Comparison of ENCODE assay signal across 11 cellular contexts in the genomic region with DNA sequence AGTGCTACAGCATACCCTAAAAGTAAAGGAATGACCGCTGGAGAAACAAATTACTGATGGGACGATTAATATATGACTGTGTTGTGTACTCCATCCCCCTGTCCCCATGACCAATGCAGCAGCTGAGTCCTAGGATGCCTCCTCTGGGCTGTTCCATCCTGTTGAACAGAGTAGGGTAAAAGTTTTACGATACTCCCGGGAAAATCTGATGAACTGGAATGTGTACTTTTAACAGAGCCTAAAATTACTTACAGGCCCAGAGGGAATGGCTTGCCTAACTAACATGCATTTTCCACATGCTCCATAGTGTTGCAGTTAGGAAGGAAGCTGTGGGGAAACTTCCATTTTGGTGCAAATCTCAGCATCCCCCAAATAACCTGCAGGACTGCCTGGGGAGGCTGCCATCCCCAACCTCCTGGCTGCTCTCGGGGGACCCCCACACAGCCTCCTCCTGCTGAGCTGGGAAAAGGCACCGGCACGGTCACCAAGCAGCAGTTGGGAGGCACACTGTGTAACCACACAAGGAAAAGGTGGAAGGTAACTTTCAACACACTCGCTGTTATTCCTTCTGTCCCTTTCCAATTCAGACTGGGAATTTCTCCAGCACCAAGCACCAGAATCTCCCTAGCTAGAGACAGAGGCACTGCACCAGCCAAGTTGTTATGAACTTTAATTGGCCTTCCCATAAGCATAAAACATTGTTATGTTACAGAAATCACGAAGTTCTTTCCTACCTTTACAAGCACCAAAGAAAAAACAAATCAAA.
DNase-seq lines count a peak whose midpoint lies in the region; ATAC-seq and TF ChIP-seq lines count a peak whose summit lies in the region.
"Had no signal": no experiment of that assay in that cellular context is flagged by ENCODE, and none has a peak within 500 bp of the region (broad histone marks: within the 10 kb centered on the region; RNA-seq: fewer than 3 reads in every experiment).

No MANE protein-coding gene starts in this region.

- DNase-seq in DMS 273 (lab: John Stamatoyannopoulos, UW; ENCODE audit: unreplicated experiment) (peak; percentile 33), DMS 273 treated with DMSO at 0.1 percent for 48 hours (lab: John Stamatoyannopoulos, UW) (no peak), heart left ventricle (peak in 1 of 5 donors; percentile 39), ovary (peak in 1 of 5 donors; percentile 9), vagina (ENCODE audit: extremely low spot score in 2 of 2) (no peak), NCI-H146 (lab: John Stamatoyannopoulos, UW) (no peak), NCI-H748 (lab: John Stamatoyannopoulos, UW; ENCODE audit: unreplicated experiment) (no peak)
- DNase-seq in activated effector memory CD4-positive, alpha-beta T cell treated with Interleukin-2 at 50 U/mL for 16 hours = no peak
- DNase-seq: NCI-H1694 treated with DMSO at 0.1 percent for 48 hours; RPMI8226; stimulated activated naive CD8-positive, alpha-beta T cell treated with anti-CD3 and anti-CD28 coated beads, Interleukin-15, amount 100 ng/mL, for 72 hours had no signal

- TF ChIP-seq POLR2A in heart left ventricle (IDR thresholded peaks at IDR 0.05) (no peak), ovary (IDR thresholded peaks at IDR 0.05) (no peak), vagina (IDR thresholded peaks at IDR 0.05) (no peak)

- peaks cover 0 to 83% (median 52%) of the 10 kb centered on the region in 9 donors for H3K36me3 ChIP-seq in heart left ventricle
- H3K36me3 ChIP-seq in ovary = no peaks in the 10 kb centered on the region
- peaks cover 0 to 25% of the 10 kb centered on the region in 2 donors for H3K36me3 ChIP-seq in vagina

- 45 to 50% (median 45%) methylated on average over 9 of the region's 9 CpGs for WGBS in heart left ventricle, 4 donors
- 54 to 57% (median 57%) methylated on average over 9 of the region's 9 CpGs for WGBS in ovary, 3 donors

- ATAC-seq in heart left ventricle = peak; percentile 43 to 74 (median 68)
- ATAC-seq: stimulated activated naive CD8-positive, alpha-beta T cell treated with anti-CD3 and anti-CD28 coated beads, Interleukin-15, amount 100 ng/mL, for 72 hours had no signal

- TF ChIP-seq EP300 in ovary (IDR thresholded peaks at IDR 0.05) = no peak

- H3K4me3 ChIP-seq in heart left ventricle (peak overlapping the region in 5 of 12 donors; percentile 1 to 35 (median 20)), ovary (peak overlapping the region; percentile 6), vagina (peak overlapping the region in 1 of 2 donors; percentile 9)

- peak overlapping the region; percentile 64 to 92 (median 82) for H3K27ac ChIP-seq in heart left ventricle
- no peak overlapping the region for H3K27ac ChIP-seq in ovary
- peak overlapping the region; percentile 79 for H3K27ac ChIP-seq in vagina

- TF ChIP-seq CTCF in heart left ventricle (IDR thresholded peaks at IDR 0.05) = peak in 7 of 12 donors; percentile 12 to 32 (median 24)
- no peak for TF ChIP-seq CTCF in ovary (IDR thresholded peaks at IDR 0.05)
- no peak for TF ChIP-seq CTCF in vagina (IDR thresholded peaks at IDR 0.05)

- intact Hi-C loops in heart left ventricle (cut with DNase I) (loop anchor here in 2 of 10 donors (1.0 to 5.0 kb wide), 2 partner anchors 18 to 38 kb away; no protein-coding TSS in a partner anchor), ovary (cut with DNase I) (no loop called here), vagina (cut with DNase I) (no loop called here)

- no peaks in the 10 kb centered on the region for H3K27me3 ChIP-seq in heart left ventricle
- no peaks in the 10 kb centered on the region for H3K27me3 ChIP-seq in ovary
- H3K27me3 ChIP-seq in vagina = no peaks in the 10 kb centered on the region

- H3K4me1 ChIP-seq in heart left ventricle = peaks cover 0 to 60% (median 28%) of the 10 kb centered on the region in 12 donors
- peaks cover 4% of the 10 kb centered on the region for H3K4me1 ChIP-seq in ovary (ENCODE audit: insufficient read depth)
- H3K4me1 ChIP-seq in vagina = peaks cover 44% of the 10 kb centered on the region

- H3K9me3 ChIP-seq in heart left ventricle (no peaks in the 10 kb centered on the region), ovary (no peaks in the 10 kb centered on the region), vagina (no peaks in the 10 kb centered on the region)

Comparison
In these comparisons a context has a peak if more than half of its experiments do, and no peak if none do; other contexts are left out.
1. H3K27ac ChIP-seq: peak in heart left ventricle (12 of 12) and vagina (single experiment); none in ovary (0 of 2).
2. CTCF ChIP-seq: peak in heart left ventricle (7 of 12); none in ovary (0 of 3) and vagina (0 of 3).